ENCODE assay signal across 10 cellular contexts in the genomic region with DNA sequence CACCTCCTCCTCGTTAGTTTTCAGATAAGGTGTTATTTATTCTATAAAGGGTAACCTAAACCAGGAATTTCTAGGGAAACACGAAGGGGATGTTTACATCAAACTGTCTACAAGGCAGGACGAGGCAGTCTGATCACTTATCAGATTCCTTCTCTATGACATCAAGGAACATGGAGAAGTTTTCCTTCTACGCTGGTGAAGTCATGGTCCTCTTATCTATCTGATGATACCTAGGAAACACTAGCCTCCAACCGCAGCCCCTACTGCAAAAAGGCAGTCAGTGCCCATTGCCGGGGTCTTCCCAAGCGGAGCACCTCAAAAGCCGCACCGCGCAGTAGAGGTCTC. TPM values are rescaled to one million over a fixed set of nuclear protein-coding genes. Genes with fewer than 3 reads are reported as not detected.
DNase-seq lines count a peak whose midpoint lies in the region; ATAC-seq and TF ChIP-seq lines count a peak whose summit lies in the region.
"Had no signal": no experiment of that assay in that cellular context is flagged by ENCODE, and none has a peak within 500 bp of the region (broad histone marks: within the 10 kb centered on the region; RNA-seq: fewer than 3 reads in every experiment).

No MANE protein-coding gene starts in this region.

- H3K27ac ChIP-seq in caudate nucleus (ENCODE audit: low read depth, low read length) (peak overlapping the region; percentile 95), right lobe of liver (peak overlapping the region; percentile 66 to 83 (median 81)), testis (peak overlapping the region; percentile 91 to 97)

- no peaks in the 10 kb centered on the region for H3K27me3 ChIP-seq in right lobe of liver
- H3K27me3 ChIP-seq in testis, result no peaks in the 10 kb centered on the region

- TF ChIP-seq CTCF in right lobe of liver (IDR thresholded peaks at IDR 0.05) (no peak), testis (IDR thresholded peaks at IDR 0.05) (no peak)

- TF ChIP-seq POLR2A in right lobe of liver (IDR thresholded peaks at IDR 0.05) (no peak), testis (IDR thresholded peaks at IDR 0.05) (no peak)

- H3K9me3 ChIP-seq in right lobe of liver (no peaks in the 10 kb centered on the region), testis (no peaks in the 10 kb centered on the region)

- WGBS in right lobe of liver (ENCODE audit: insufficient coverage, low coverage, low lambda C conversion rate, missing lambda C conversion rate), result 40% methylated on average over 8 of the region's 10 CpGs
- 16 to 17% methylated on average over 4 to 10 of the region's 10 CpGs for WGBS in testis, 2 donors

- DNase-seq in NCI-H2196 treated with DMSO at 0.1 percent for 48 hours (lab: John Stamatoyannopoulos, UW; ENCODE audit: unreplicated experiment) (peak; percentile 79), caudate nucleus (lab: John Stamatoyannopoulos, UW) (peak in 1 of 61 donors; percentile 88), right lobe of liver (no peak), testis (no peak), NCI-H345 (lab: John Stamatoyannopoulos, UW) (no peak), NCI-H69 (lab: John Stamatoyannopoulos, UW) (no peak)
- DNase-seq: activated naive CD4-positive, alpha-beta T cell treated with anti-CD3 and anti-CD28 coated beads, Interleukin-2, amount 50 U/mL, for 16 hours; natural killer cell; RPMI8226 had no signal

- H3K36me3 ChIP-seq in right lobe of liver (no peaks in the 10 kb centered on the region), testis (ENCODE audit: low read depth, missing control alignments) (no peaks in the 10 kb centered on the region)

- H3K4me1 ChIP-seq in right lobe of liver, result peaks cover 0 to 8% (median 0%) of the 10 kb centered on the region in 4 donors
- H3K4me1 ChIP-seq in testis, result no peaks in the 10 kb centered on the region

- intact Hi-C loops in right lobe of liver (cut with DNase I) (no loop called here), testis (cut with DNase I; ENCODE audit: low total_unique reads) (no loop called here)

- ATAC-seq in right lobe of liver (peak in 1 of 4 donors; percentile 3), HG03108 (IDR thresholded peaks at IDR 0.05; ENCODE audit: unreplicated experiment) (no peak)
- ATAC-seq: natural killer cell had no signal

- H3K4me3 ChIP-seq in right lobe of liver, result peak overlapping the region; percentile 54 to 73 (median 71)
- H3K4me3 ChIP-seq in testis, result peak overlapping the region; percentile 76 to 88

RNA-seq across cellular contexts. Expression of a gene that starts 1.5 kb away (rescaled TPM):
- total RNA-seq in right lobe of liver (10 to 100 TPM; 29.3 to 62.8 (median 49.3) TPM), testis (10 to 100 TPM; 38.2 to 42.8 TPM)
- 25.4 TPM for polyA plus RNA-seq in testis (ENCODE audit: insufficient read depth, low read depth, low replicate concordance)
- total RNA-seq: natural killer cell had no signal
